In genomic region chr1:70247768-70248167, GRCh38 we compare ENCODE assay signal across 1 cellular context.
TF ChIP-seq lines count a peak whose summit lies in the region.

No MANE protein-coding gene starts in this region.

TF ChIP-seq in HEK293T, 16 proteins besides CTCF, POLR2A, EP300 and RAD21:
- no peak for TF ChIP-seq ARNT (IDR thresholded peaks at IDR 0.05)
- peak; percentile 77 for TF ChIP-seq PKNOX1 (IDR thresholded peaks at IDR 0.05)
